8 cellular contexts compared by ENCODE assay signal in the genomic region with DNA sequence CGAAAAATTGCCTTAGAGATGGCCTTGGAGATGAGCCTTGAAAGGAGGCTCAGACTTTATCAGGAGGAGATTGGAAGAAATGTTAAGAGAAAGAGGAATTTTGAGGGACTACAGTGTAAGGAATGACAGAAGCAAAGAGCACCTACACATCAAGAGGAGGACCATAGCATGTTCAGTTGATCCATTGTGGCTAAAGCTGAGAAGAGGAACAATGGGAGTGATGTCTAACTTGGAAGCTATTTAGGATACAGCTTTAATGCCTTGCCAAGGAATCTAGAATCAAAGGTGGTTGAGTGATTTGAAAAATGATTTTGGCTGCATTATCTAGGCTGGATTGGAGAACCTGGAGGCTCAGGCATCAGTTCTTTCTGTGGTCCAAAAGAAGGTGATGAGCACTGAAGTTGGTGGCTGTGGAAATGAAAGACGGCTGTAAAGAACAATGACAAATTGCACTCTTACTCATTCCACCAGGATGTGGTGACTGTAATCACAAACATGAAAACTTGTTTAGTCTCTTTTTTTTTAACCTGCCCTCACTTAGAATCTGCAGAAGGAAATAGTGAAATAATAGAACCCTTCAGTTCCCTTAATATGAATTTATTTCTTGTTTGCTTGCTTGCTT. TPM values are rescaled to one million over a fixed set of nuclear protein-coding genes. Genes with fewer than 3 reads are reported as not detected.
A peak's percentile ranks its signal among the peaks of the same experiment; 100 is the strongest.
DNase-seq lines count a peak whose midpoint lies in the region; ATAC-seq and FAIRE-seq lines count a peak whose summit lies in the region.

No MANE protein-coding gene starts in this region.

- peak; percentile 35 for DNase-seq in stimulated activated CD4-positive, alpha-beta T cell treated with anti-CD3 and anti-CD28 coated beads, Interleukin-15, amount 100 ng/mL, for 24 hours
- no peak for DNase-seq in stimulated activated CD4-positive, alpha-beta T cell treated with anti-CD3 and anti-CD28 coated beads, Interleukin-4, amount 100 ng/mL, for 1 hour
- peak; percentile 41 for DNase-seq in urothelium cell line (ENCODE audit: low spot score)
- no peak for DNase-seq in posterior vena cava (ENCODE audit: low spot score)
- no peak for DNase-seq in RPMI8226

- no peaks in the 10 kb centered on the region for H3K9me3 Mint-ChIP-seq in activated naive CD8-positive, alpha-beta T cell (ENCODE audit: low read depth)

- FAIRE-seq in urothelium cell line (lab: Jason Lieb, UNC): no peak

- no peaks in the 10 kb centered on the region for H3K27me3 Mint-ChIP-seq in activated naive CD8-positive, alpha-beta T cell

- H3K4me1 Mint-ChIP-seq in activated naive CD8-positive, alpha-beta T cell (ENCODE audit: low read depth): peaks cover 62% of the 10 kb centered on the region

- H3K36me3 Mint-ChIP-seq in activated naive CD8-positive, alpha-beta T cell: peaks cover 4% of the 10 kb centered on the region

- H3K27ac Mint-ChIP-seq in activated naive CD8-positive, alpha-beta T cell: no peak overlapping the region

- intact Hi-C loops in posterior vena cava (cut with DNase I): no loop called here

- H3K4me3 Mint-ChIP-seq in activated naive CD8-positive, alpha-beta T cell: peak overlapping the region; percentile 18

- ATAC-seq in HG03135 (IDR thresholded peaks at IDR 0.05; ENCODE audit: unreplicated experiment) (peak; percentile 33), GM18873 (IDR thresholded peaks at IDR 0.05; ENCODE audit: low FRiP score, unreplicated experiment) (no peak)

RNA-seq across cellular contexts. Expression of gene FAM20B, which starts 11.3 kb away (rescaled TPM):
- total RNA-seq in posterior vena cava: 10 to 100 TPM; 71.7 to 91.1 TPM

RNA-seq across cellular contexts. Expression of gene TOR3A, which starts 44.9 kb away (rescaled TPM):
- 10 to 100 TPM; 13.0 to 18.3 TPM for total RNA-seq in posterior vena cava

Comparison
In these comparisons a context has a peak if more than half of its experiments do, and no peak if none do; other contexts are left out.
1. DNase-seq: peak in stimulated activated CD4-positive, alpha-beta T cell treated with anti-CD3 and anti-CD28 coated beads, Interleukin-15, amount 100 ng/mL, for 24 hours (single experiment) and urothelium cell line (single experiment); none in stimulated activated CD4-positive, alpha-beta T cell treated with anti-CD3 and anti-CD28 coated beads, Interleukin-4, amount 100 ng/mL, for 1 hour (single experiment), posterior vena cava (single experiment) and RPMI8226 (single experiment).